Comparison of ENCODE assay signal across 30 cellular contexts in the genomic region with DNA sequence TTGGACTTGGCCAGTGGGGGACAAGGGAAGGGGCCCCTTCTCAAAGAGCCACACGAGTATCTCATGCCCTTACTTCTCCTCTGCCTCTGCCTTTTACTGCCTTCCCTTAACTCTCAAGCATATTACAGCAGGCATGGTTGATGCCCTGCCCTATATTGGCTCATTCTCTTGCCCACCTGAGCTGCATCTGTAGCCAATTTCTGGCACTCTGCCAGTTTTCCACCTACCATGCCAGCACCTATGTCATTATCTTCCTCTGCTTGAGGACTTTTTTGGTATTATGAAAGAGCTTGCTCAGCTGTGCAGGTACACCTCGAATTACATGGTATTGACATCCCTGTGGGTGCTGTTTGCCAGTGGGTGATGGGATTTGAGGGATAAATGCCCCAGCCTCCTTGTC.
"Had no signal": no experiment of that assay in that cellular context is flagged by ENCODE, and none has a peak within 500 bp of the region (broad histone marks: within the 10 kb centered on the region; RNA-seq: fewer than 3 reads in every experiment).

No MANE protein-coding gene starts in this region.

- H3K4me1 ChIP-seq: adrenal gland, body of pancreas, esophagus muscularis mucosa, foreskin keratinocyte, left ventricle myocardium inferior, testis, transverse colon had no signal

- H3K9me3 ChIP-seq: adrenal gland, body of pancreas, esophagus muscularis mucosa, mucosa of descending colon, testis, transverse colon had no signal

- H3K4me3 ChIP-seq: adrenal gland, body of pancreas, esophagus muscularis mucosa, left ventricle myocardium inferior, lung, mucosa of descending colon, testis, transverse colon had no signal

- H3K9me3 Mint-ChIP-seq: activated CD4-positive, alpha-beta memory T cell treated with anti-CD3 and anti-CD28 coated beads for 36 hours; activated CD4-positive, alpha-beta T cell treated with anti-CD3 and anti-CD28 coated beads, Interleukin-2, amount 10 ng/mL, durations not matched to agents 24 days and 14 days; activated naive CD4-positive, alpha-beta T cell treated with anti-CD3 and anti-CD28 coated beads for 36 hours; activated T-helper 1 cell treated with anti-CD3 and anti-CD28 coated beads, Interleukin-12 subunit alpha, Interleukin-12 subunit beta, Interleukin-2, Interleukin-4 antibody, amounts not matched to agents 30 ng/mL and 10 ng/mL and 1 ng/mL, durations not matched to agents 14 hours and 24 hours and 36 hours; natural killer cell treated with Interleukin-12 subunit alpha and Interleukin-12 subunit beta and Interleukin-15 and Interleukin-18, amount 100 ng/mL, for 72 hours had no signal

- H3K27me3 ChIP-seq: adrenal gland, body of pancreas, esophagus muscularis mucosa, foreskin keratinocyte, testis, transverse colon had no signal

- H3K36me3 Mint-ChIP-seq: activated CD4-positive, alpha-beta memory T cell treated with anti-CD3 and anti-CD28 coated beads for 36 hours; activated naive CD8-positive, alpha-beta T cell treated with anti-CD3 and anti-CD28 coated beads for 36 hours; natural killer cell treated with Interleukin-12 subunit alpha and Interleukin-12 subunit beta and Interleukin-15 and Interleukin-18, amount 100 ng/mL, for 72 hours had no signal

- FAIRE-seq: colon, TTC549 had no signal

- H3K4me1 Mint-ChIP-seq: activated CD4-positive, alpha-beta T cell treated with anti-CD3 and anti-CD28 coated beads, Interleukin-2, amount 10 ng/mL, durations not matched to agents 24 days and 14 days; activated naive CD8-positive, alpha-beta T cell treated with anti-CD3 and anti-CD28 coated beads for 36 hours had no signal

- H3K27ac ChIP-seq: adrenal gland, body of pancreas, esophagus muscularis mucosa, foreskin keratinocyte, left ventricle myocardium inferior, testis, transverse colon, VCaP had no signal

- H3K36me3 ChIP-seq: adrenal gland, esophagus muscularis mucosa, left ventricle myocardium inferior, transverse colon had no signal

- H3K27ac Mint-ChIP-seq: activated CD4-positive, alpha-beta memory T cell treated with anti-CD3 and anti-CD28 coated beads for 36 hours; activated CD4-positive, alpha-beta T cell treated with anti-CD3 and anti-CD28 coated beads, Interleukin-2, amount 10 ng/mL, durations not matched to agents 24 days and 14 days; activated naive CD4-positive, alpha-beta T cell treated with anti-CD3 and anti-CD28 coated beads for 36 hours; activated naive CD8-positive, alpha-beta T cell treated with anti-CD3 and anti-CD28 coated beads for 36 hours; activated T-helper 1 cell treated with anti-CD3 and anti-CD28 coated beads, Interleukin-12 subunit alpha, Interleukin-12 subunit beta, Interleukin-2, Interleukin-4 antibody, amounts not matched to agents 30 ng/mL and 10 ng/mL and 1 ng/mL, durations not matched to agents 14 hours and 24 hours and 36 hours; natural killer cell treated with Interleukin-12 subunit alpha and Interleukin-12 subunit beta and Interleukin-15 and Interleukin-18, amount 100 ng/mL, for 72 hours had no signal

- H3K27me3 Mint-ChIP-seq: activated CD4-positive, alpha-beta T cell treated with anti-CD3 and anti-CD28 coated beads, Interleukin-2, amount 10 ng/mL, durations not matched to agents 24 days and 14 days had no signal

- H3K4me3 Mint-ChIP-seq: activated CD4-positive, alpha-beta memory T cell treated with anti-CD3 and anti-CD28 coated beads for 36 hours; activated CD4-positive, alpha-beta T cell treated with anti-CD3 and anti-CD28 coated beads, Interleukin-2, amount 10 ng/mL, durations not matched to agents 24 days and 14 days; activated naive CD4-positive, alpha-beta T cell treated with anti-CD3 and anti-CD28 coated beads for 36 hours; activated naive CD8-positive, alpha-beta T cell treated with anti-CD3 and anti-CD28 coated beads for 36 hours; activated T-helper 1 cell treated with anti-CD3 and anti-CD28 coated beads, Interleukin-12 subunit alpha, Interleukin-12 subunit beta, Interleukin-2, Interleukin-4 antibody, amounts not matched to agents 30 ng/mL and 10 ng/mL and 1 ng/mL, durations not matched to agents 14 hours and 24 hours and 36 hours; natural killer cell treated with Interleukin-12 subunit alpha and Interleukin-12 subunit beta and Interleukin-15 and Interleukin-18, amount 100 ng/mL, for 72 hours had no signal

- DNase-seq: activated CD4-positive, alpha-beta memory T cell treated with anti-CD3 and anti-CD28 coated beads for 36 hours; activated CD4-positive, alpha-beta T cell treated with anti-CD3 and anti-CD28 coated beads, Interleukin-2, amount 10 ng/mL, durations not matched to agents 24 days and 14 days; activated CD8-positive, alpha-beta memory T cell treated with anti-CD3 and anti-CD28 coated beads, Interleukin-2, amount 50 U/mL, for 4 hours; activated effector memory CD4-positive, alpha-beta T cell treated with anti-CD3 and anti-CD28 coated beads, Interleukin-2, amount 50 U/mL, for 16 hours; activated naive CD4-positive, alpha-beta T cell treated with anti-CD3 and anti-CD28 coated beads for 36 hours; activated naive CD8-positive, alpha-beta T cell treated with anti-CD3 and anti-CD28 coated beads for 36 hours; activated T-cell treated with anti-CD3 and anti-CD28 coated beads, Interleukin-2, amount 50 U/mL, for 1 hour; adrenal gland; aorta; dermis blood vessel endothelial cell; effector CD4-positive, alpha-beta T cell; foreskin keratinocyte; islet precursor cell; left ventricle myocardium inferior; mesendoderm; mucosa of descending colon; posterior cingulate gyrus; right cardiac atrium; stimulated activated CD4-positive, alpha-beta T cell treated with anti-CD3 and anti-CD28 coated beads, Interleukin-2, amount 100 ng/mL, for 48 hours; stimulated activated naive CD8-positive, alpha-beta T cell treated with anti-CD3 and anti-CD28 coated beads, Interleukin-15, Interleukin-2, amounts not matched to agents 100 U/mL and 50 U/mL, for 24 hours; testis; transverse colon had no signal

- ATAC-seq: body of pancreas; foreskin keratinocyte; mucosa of descending colon; natural killer cell treated with Interleukin-12 subunit alpha and Interleukin-12 subunit beta and Interleukin-15 and Interleukin-18, amount 100 ng/mL, for 72 hours; right cardiac atrium; stimulated activated naive CD8-positive, alpha-beta T cell treated with anti-CD3 and anti-CD28 coated beads, Interleukin-15, Interleukin-2, amounts not matched to agents 100 U/mL and 50 U/mL, for 24 hours had no signal
